20 cellular contexts compared by ENCODE assay signal in genomic region chr1:209051598-209051997, GRCh38.
DNase-seq lines count a peak whose midpoint lies in the region; ATAC-seq and TF ChIP-seq lines count a peak whose summit lies in the region.
"Had no signal": no experiment of that assay in that cellular context is flagged by ENCODE, and none has a peak within 500 bp of the region (broad histone marks: within the 10 kb centered on the region; RNA-seq: fewer than 3 reads in every experiment).

No MANE protein-coding gene starts in this region.

- peak; percentile 100 for ATAC-seq in left colon
- ATAC-seq in omental fat pad (ENCODE audit: low FRiP score) = peak; percentile 28
- no peak for ATAC-seq in GM18502 (IDR thresholded peaks at IDR 0.05; ENCODE audit: poor library complexity, unreplicated experiment)
- no peak for ATAC-seq in gastroesophageal sphincter
- no peak for ATAC-seq in GM19397 (IDR thresholded peaks at IDR 0.05; ENCODE audit: unreplicated experiment)
- ATAC-seq: K562 had no signal

- no peak overlapping the region for H3K4me3 ChIP-seq in Peyer's patch
- H3K4me3 ChIP-seq in gastroesophageal sphincter = no peak overlapping the region
- H3K4me3 ChIP-seq: BLaER1, K562, MG63, PC-9 had no signal

- no peak for TF ChIP-seq EP300 in gastroesophageal sphincter (IDR thresholded peaks at IDR 0.05)

- intact Hi-C loops in left colon (cut with DNase I, micrococcal nuclease) (no loop called here), posterior cingulate gyrus (cut with DNase I) (no loop called here)

- no peaks in the 10 kb centered on the region for H3K4me1 ChIP-seq in Peyer's patch
- H3K4me1 ChIP-seq in gastroesophageal sphincter = no peaks in the 10 kb centered on the region
- H3K4me1 ChIP-seq: BLaER1 had no signal

- WGBS in gastroesophageal sphincter (ENCODE audit: low coverage in 1 of 2), 2 donors = no CpG with 5 or more reads among the region's 4 CpGs

- no peaks in the 10 kb centered on the region for H3K9me3 ChIP-seq in Peyer's patch
- H3K9me3 ChIP-seq in gastroesophageal sphincter = peaks cover 0 to 15% (median 0%) of the 10 kb centered on the region in 3 donors
- H3K9me3 ChIP-seq: MG63 had no signal

- TF ChIP-seq CTCF in Peyer's patch (IDR thresholded peaks at IDR 0.05) (no peak), omental fat pad (IDR thresholded peaks at IDR 0.05) (no peak), gastroesophageal sphincter (IDR thresholded peaks at IDR 0.05) (no peak)

- no peak for TF ChIP-seq POLR2A in Peyer's patch (IDR thresholded peaks at IDR 0.05)
- no peak for TF ChIP-seq POLR2A in gastroesophageal sphincter (IDR thresholded peaks at IDR 0.05)

- H3K27me3 ChIP-seq in Peyer's patch = no peaks in the 10 kb centered on the region
- H3K27me3 ChIP-seq in gastroesophageal sphincter = peaks cover 9% of the 10 kb centered on the region
- H3K27me3 ChIP-seq: BLaER1, MG63 had no signal

- H3K36me3 ChIP-seq in Peyer's patch = no peaks in the 10 kb centered on the region
- H3K36me3 ChIP-seq in gastroesophageal sphincter = no peaks in the 10 kb centered on the region
- H3K36me3 ChIP-seq: BLaER1, MG63 had no signal

- DNase-seq in Peyer's patch (peak in 2 of 3 donors; percentile 57 to 70), epithelial cell of prostate (ENCODE audit: low read depth, low spot score) (peak; percentile 80), left colon (peak; percentile 47 to 59), omental fat pad (ENCODE audit: low spot score) (no peak), posterior cingulate gyrus (no peak)
- DNase-seq: CD4-positive, CD25-positive, alpha-beta regulatory T cell; MG63; NCI-H1417; NCI-H1694; NCI-H2029 treated with DMSO at 0.1 percent for 48 hours; NCI-H446 treated with DMSO at 0.1 percent for 48 hours; NCI-H526; RPMI8226; SHP77 had no signal

- H3K27ac ChIP-seq in Peyer's patch (no peak overlapping the region), epithelial cell of prostate (no peak overlapping the region), gastroesophageal sphincter (no peak overlapping the region)
- H3K27ac ChIP-seq: BLaER1, PC-9 had no signal

Comparison
In these comparisons a context has a peak if more than half of its experiments do, and no peak if none do; other contexts are left out.
1. DNase-seq: peak in Peyer's patch (2 of 3), epithelial cell of prostate (single experiment) and left colon (2 of 2); none in omental fat pad (single experiment) and posterior cingulate gyrus (0 of 10).
2. ATAC-seq: peak in left colon (single experiment) and omental fat pad (single experiment); none in GM18502 (single experiment), gastroesophageal sphincter (single experiment) and GM19397 (single experiment).